ENCODE assay signal across 1 cellular context in genomic region chr17:2346475-2346874, GRCh38.
TF ChIP-seq lines count a peak whose summit lies in the region.

No MANE protein-coding gene starts in this region.

TF ChIP-seq in H1, 55 proteins besides CTCF, POLR2A, EP300 and RAD21:
- TF ChIP-seq JUN (IDR thresholded peaks at IDR 0.05; ENCODE audit: low read depth, low read length), result no peak
- TF ChIP-seq ATF2 (IDR thresholded peaks at IDR 0.05; ENCODE audit: low read length), result no peak
- TF ChIP-seq CHD2 (IDR thresholded peaks at IDR 0.05; ENCODE audit: low read length), result no peak
- TF ChIP-seq ATF3 (IDR thresholded peaks at IDR 0.05; ENCODE audit: insufficient read depth, low read depth, low read length), result no peak
- TF ChIP-seq HDAC2 (IDR thresholded peaks at IDR 0.05; ENCODE audit: borderline replicate concordance in 1 of 2, low read depth in 2 of 2, low read length in 2 of 2), result no peak
- TF ChIP-seq RBBP5 (IDR thresholded peaks at IDR 0.05; ENCODE audit: borderline replicate concordance, low read depth, low read length), result no peak
- TF ChIP-seq SIX5 (IDR thresholded peaks at IDR 0.05; ENCODE audit: low read depth, low read length), result no peak
- TF ChIP-seq NANOG (IDR thresholded peaks at IDR 0.05; ENCODE audit: insufficient read depth, low read depth, low read length, poor library complexity, severe bottlenecking), result no peak
- TF ChIP-seq SIN3A (conservative IDR thresholded peaks at IDR 0.05 in 1 of 2, IDR thresholded peaks at IDR 0.05 in 1 of 2; ENCODE audit: low read depth in 1 of 2, low read length in 2 of 2), result no peak
- no peak for TF ChIP-seq SP1 (IDR thresholded peaks at IDR 0.05; ENCODE audit: low read depth, low read length)
- no peak for TF ChIP-seq SP2 (IDR thresholded peaks at IDR 0.05; ENCODE audit: low read length)
- no peak for TF ChIP-seq POU5F1 (IDR thresholded peaks at IDR 0.05; ENCODE audit: low read depth, low read length)
TF ChIP-seq in H1: peak in this region for 0.
